Comparison of ENCODE assay signal across 14 cellular contexts in the genomic region with DNA sequence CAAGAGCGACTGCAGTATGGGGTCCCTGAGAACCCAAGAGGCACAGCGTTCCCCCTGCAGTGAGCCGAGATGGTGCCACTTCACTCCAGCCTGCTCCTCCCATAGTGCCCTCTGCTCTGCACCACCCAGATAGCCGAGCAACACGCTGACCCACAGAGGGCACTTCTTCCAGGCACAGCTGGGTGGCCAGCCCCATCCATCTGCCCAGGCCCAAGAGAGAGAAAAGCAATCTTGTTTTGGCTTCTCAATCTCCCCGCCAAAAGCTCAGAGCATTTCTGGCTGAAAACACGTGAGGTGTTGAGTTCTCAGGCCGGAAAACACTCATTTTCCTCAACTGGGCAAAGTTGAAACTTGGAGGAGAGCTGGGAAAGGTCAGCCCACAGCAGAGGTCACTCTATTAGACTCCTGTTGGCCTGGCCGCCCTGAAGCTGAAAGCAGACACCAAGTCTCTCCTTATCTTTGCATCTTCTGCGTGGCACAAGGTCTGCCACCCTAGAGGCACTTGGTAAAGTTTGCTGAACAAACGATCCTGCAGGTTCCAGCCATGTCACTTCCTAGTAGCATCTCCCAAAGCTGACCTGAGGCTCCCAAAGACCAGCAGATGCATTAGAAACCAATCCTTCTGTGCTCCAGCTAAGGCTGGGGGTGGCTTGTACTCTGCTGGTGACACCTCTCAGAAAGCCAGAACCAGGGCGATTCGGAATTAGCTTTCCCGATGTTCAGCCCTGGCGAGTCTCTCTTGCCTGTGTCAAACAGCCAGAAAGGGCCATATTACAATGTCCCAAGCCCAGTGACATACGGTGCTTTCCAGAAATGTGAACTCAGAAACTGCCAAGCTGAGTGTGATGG. TPM values are rescaled to one million over a fixed set of nuclear protein-coding genes. Genes with fewer than 3 reads are reported as not detected.
DNase-seq lines count a peak whose midpoint lies in the region; ATAC-seq and TF ChIP-seq lines count a peak whose summit lies in the region.
"Had no signal": no experiment of that assay in that cellular context is flagged by ENCODE, and none has a peak within 500 bp of the region (broad histone marks: within the 10 kb centered on the region; RNA-seq: fewer than 3 reads in every experiment).

No MANE protein-coding gene starts in this region.

- peaks cover 9 to 10% (median 10%) of the 10 kb centered on the region in 4 donors for H3K4me1 ChIP-seq in esophagus muscularis mucosa
- H3K4me1 ChIP-seq: A549 had no signal

- H3K4me3 ChIP-seq in LNCaP clone FGC (ENCODE audit: low read depth, low read length) (no peak overlapping the region), esophagus muscularis mucosa (no peak overlapping the region)
- H3K4me3 ChIP-seq: A549 had no signal

- ATAC-seq in GM19397 (IDR thresholded peaks at IDR 0.05; ENCODE audit: unreplicated experiment), result no peak
- ATAC-seq: A549 had no signal

- H3K4me3 Mint-ChIP-seq in glutamatergic neuron (ENCODE audit: unreplicated experiment) (peak overlapping the region; percentile 67), nephron (no peak overlapping the region)
- H3K4me3 Mint-ChIP-seq: CD8-positive, alpha-beta memory T cell; IgD-negative memory B cell had no signal

- H3K27ac Mint-ChIP-seq in glutamatergic neuron (ENCODE audit: unreplicated experiment), result no peak overlapping the region
- peak overlapping the region; percentile 65 to 91 (median 79) for H3K27ac Mint-ChIP-seq in nephron
- H3K27ac Mint-ChIP-seq: CD8-positive, alpha-beta memory T cell; IgD-negative memory B cell had no signal

- H3K4me1 Mint-ChIP-seq in glutamatergic neuron (ENCODE audit: low read depth, unreplicated experiment), result peaks cover 34% of the 10 kb centered on the region
- peaks cover 55% of the 10 kb centered on the region for H3K4me1 Mint-ChIP-seq in nephron

- TF ChIP-seq CTCF in C4-2B (conservative IDR thresholded peaks at IDR 0.05) (no peak), LNCaP clone FGC (IDR thresholded peaks at IDR 0.05; ENCODE audit: control insufficient read depth, extremely low read depth, insufficient read depth) (no peak), glutamatergic neuron (IDR thresholded peaks at IDR 0.05; ENCODE audit: partially characterized antibody, unreplicated experiment) (no peak), nephron (IDR thresholded peaks at IDR 0.05; ENCODE audit: unreplicated experiment in 3 of 3) (no peak), esophagus muscularis mucosa (IDR thresholded peaks at IDR 0.05) (no peak)

- intact Hi-C loops in esophagus muscularis mucosa (cut with DNase I), result no loop called here

- TF ChIP-seq EP300 in esophagus muscularis mucosa (IDR thresholded peaks at IDR 0.05), result no peak

- peaks cover 4% of the 10 kb centered on the region for H3K27me3 Mint-ChIP-seq in glutamatergic neuron (ENCODE audit: unreplicated experiment)
- H3K27me3 Mint-ChIP-seq in nephron (ENCODE audit: low read depth), result peaks cover 4% of the 10 kb centered on the region

- no peaks in the 10 kb centered on the region for H3K9me3 ChIP-seq in esophagus muscularis mucosa
- H3K9me3 ChIP-seq: A549 had no signal

- WGBS in esophagus muscularis mucosa, result 93% methylated on average over 12 of the region's 16 CpGs

- H3K27ac ChIP-seq in C4-2B (peak overlapping the region; percentile 55), esophagus muscularis mucosa (replicated peaks in 1 of 4) (no peak overlapping the region)
- H3K27ac ChIP-seq: A549 had no signal

- DNase-seq in LNCaP clone FGC (ENCODE audit: low read depth) (peak; percentile 31), glutamatergic neuron (no peak), esophagus muscularis mucosa (ENCODE audit: extremely low spot score) (no peak), EL (no peak), COLO668 (lab: John Stamatoyannopoulos, UW; ENCODE audit: unreplicated experiment) (no peak)
- DNase-seq: CD8-positive, alpha-beta memory T cell; DMS79; GDM1; KG1 had no signal

- peaks cover 0 to 7% (median 0%) of the 10 kb centered on the region in 4 donors for H3K27me3 ChIP-seq in esophagus muscularis mucosa

- H3K9me3 Mint-ChIP-seq in glutamatergic neuron (ENCODE audit: unreplicated experiment) (peaks cover 6% of the 10 kb centered on the region), nephron (no peaks in the 10 kb centered on the region)
- H3K9me3 Mint-ChIP-seq: CD8-positive, alpha-beta memory T cell had no signal

- no peak for TF ChIP-seq POLR2A in esophagus muscularis mucosa (IDR thresholded peaks at IDR 0.05; ENCODE audit: low read depth)

- H3K36me3 Mint-ChIP-seq in glutamatergic neuron (ENCODE audit: unreplicated experiment), result no peaks in the 10 kb centered on the region
- H3K36me3 Mint-ChIP-seq in nephron (ENCODE audit: low read depth), result no peaks in the 10 kb centered on the region
- H3K36me3 Mint-ChIP-seq: CD8-positive, alpha-beta memory T cell; IgD-negative memory B cell had no signal

- H3K36me3 ChIP-seq in esophagus muscularis mucosa, result no peaks in the 10 kb centered on the region

RNA-seq across cellular contexts. Expression of a gene that starts 10.9 kb away (rescaled TPM):
- total RNA-seq in glutamatergic neuron (ENCODE audit: unreplicated experiment), result not detected
- not detected for total RNA-seq in esophagus muscularis mucosa
- total RNA-seq: CD8-positive, alpha-beta memory T cell had no signal

RNA-seq across cellular contexts. Expression of a gene that starts 44.2 kb away (rescaled TPM):
- 6.3 TPM for total RNA-seq in glutamatergic neuron (ENCODE audit: unreplicated experiment)
- 10 to 100 TPM in 3 of 4 donors, 1 to 10 TPM in 1; 3.7 to 15.3 (median 12.3) TPM for total RNA-seq in esophagus muscularis mucosa
- total RNA-seq: CD8-positive, alpha-beta memory T cell had no signal
